Comparison of ENCODE assay signal across 8 cellular contexts in genomic region chr3:40476478-40477470, GRCh38. TPM values are rescaled to one million over a fixed set of nuclear protein-coding genes. Genes with fewer than 3 reads are reported as not detected.
DNase-seq lines count a peak whose midpoint lies in the region; ATAC-seq and TF ChIP-seq lines count a peak whose summit lies in the region.

Gene ZNF619 (plus strand): TSS chr3:40477122. CDS start chr3:40477980, 858 bp downstream.

- 6 to 12% methylated on average over 19 to 48 of the region's 48 CpGs for WGBS in transverse colon (ENCODE audit: low coverage in 1 of 2), 2 donors

- H3K4me3 Mint-ChIP-seq in activated naive CD4-positive, alpha-beta T cell treated with anti-CD3 and anti-CD28 coated beads, Interleukin-2, amount 50 U/mL, for 24 hours = peak within 1 kb of the TSS; percentile 85

- peaks cover 33% of the 10 kb centered on the region for H3K4me1 Mint-ChIP-seq in activated naive CD4-positive, alpha-beta T cell treated with anti-CD3 and anti-CD28 coated beads, Interleukin-2, amount 50 U/mL, for 24 hours

- POLR2A ChIA-PET in RWPE1 (lab: Yijun Ruan, JAX; ENCODE audit: low non-redundant PET) = interaction anchor here (0.5 to 0.6 kb wide), 2 partner anchors 20 to 1158 kb away, joined by 4 to 5 read pairs; no protein-coding TSS in a partner anchor

- DNase-seq in DMS79 treated with DMSO at 0.1 percent for 48 hours (lab: John Stamatoyannopoulos, UW) = peak; percentile 38
- peak; percentile 62 for DNase-seq in RWPE1 (ENCODE audit: low spot score)
- peak; percentile 63 for DNase-seq in globus pallidus (ENCODE audit: low spot score)
- DNase-seq in transverse colon = peak; percentile 79

- intact Hi-C loops in transverse colon (cut with DNase I; ENCODE audit: low total_unique reads) = no loop called here

- H3K4me3 ChIP-seq in HUES6 (ENCODE audit: low read depth, low read length) (peak within 1 kb of the TSS; percentile 78), neutrophil (ENCODE audit: low read depth in 1 of 2, low read length in 1 of 2) (peak within 1 kb of the TSS; percentile 63 to 83), transverse colon (peak within 1 kb of the TSS; percentile 62 to 95 (median 90))

- peaks cover 3% of the 10 kb centered on the region for H3K36me3 Mint-ChIP-seq in activated naive CD4-positive, alpha-beta T cell treated with anti-CD3 and anti-CD28 coated beads, Interleukin-2, amount 50 U/mL, for 24 hours

- H3K36me3 ChIP-seq in HUES6 (ENCODE audit: control insufficient read depth, insufficient read depth, low read length) (peaks cover 3% of the 10 kb centered on the region; the same call in 1 of the 2 replicates), neutrophil (peaks cover 26% of the 10 kb centered on the region), transverse colon (peaks cover 0 to 6% (median 3%) of the 10 kb centered on the region in 4 donors)

- H3K9ac ChIP-seq in HUES6 (ENCODE audit: low read length) = peak within 1 kb of the TSS; percentile 69

- ATAC-seq in GM21381 (IDR thresholded peaks at IDR 0.05; ENCODE audit: unreplicated experiment) = peak; percentile 80

- H3K27ac Mint-ChIP-seq in activated naive CD4-positive, alpha-beta T cell treated with anti-CD3 and anti-CD28 coated beads, Interleukin-2, amount 50 U/mL, for 24 hours = peak within 1 kb of the TSS; percentile 94

- no peaks in the 10 kb centered on the region for H3K27me3 Mint-ChIP-seq in activated naive CD4-positive, alpha-beta T cell treated with anti-CD3 and anti-CD28 coated beads, Interleukin-2, amount 50 U/mL, for 24 hours

- CTCF ChIA-PET in RWPE1 (lab: Yijun Ruan, JAX) = interaction anchor here (0.7 kb wide), 1 partner anchor 55 kb away, joined by 3 read pairs; no protein-coding TSS in a partner anchor

- no peaks in the 10 kb centered on the region for H3K27me3 ChIP-seq in HUES6 (ENCODE audit: control insufficient read depth, insufficient read depth, low read length)
- H3K27me3 ChIP-seq in neutrophil = no peaks in the 10 kb centered on the region
- no peaks in the 10 kb centered on the region for H3K27me3 ChIP-seq in transverse colon

- peak; percentile 49 for TF ChIP-seq POLR2A in transverse colon (IDR thresholded peaks at IDR 0.05)

- TF ChIP-seq EP300 in transverse colon (IDR thresholded peaks at IDR 0.05; ENCODE audit: low read depth) = no peak

- in situ Hi-C loops in transverse colon (cut with MboI; ENCODE audit: low pct_ligation_motif_present in 1 of 4, low pct_unique_long_range_greater_than_20kb in 1 of 4, low sequenced_read_pairs in 3 of 4) = no loop called here

- H3K27ac ChIP-seq in HUES6 (ENCODE audit: low read depth, low read length) (no peak within 1 kb of the TSS; the same call in 1 of the 2 replicates), RWPE1 (peak within 1 kb of the TSS; percentile 63), neutrophil (peak within 1 kb of the TSS; percentile 68), transverse colon (peak within 1 kb of the TSS; percentile 66 to 84 (median 80))

- H3K9me3 Mint-ChIP-seq in activated naive CD4-positive, alpha-beta T cell treated with anti-CD3 and anti-CD28 coated beads, Interleukin-2, amount 50 U/mL, for 24 hours = no peaks in the 10 kb centered on the region

- no peaks in the 10 kb centered on the region for H3K9me3 ChIP-seq in HUES6 (ENCODE audit: control insufficient read depth, insufficient read depth, low read depth, low read length)
- no peaks in the 10 kb centered on the region for H3K9me3 ChIP-seq in neutrophil
- H3K9me3 ChIP-seq in transverse colon = no peaks in the 10 kb centered on the region

- no peak for TF ChIP-seq CTCF in RWPE1 (conservative IDR thresholded peaks at IDR 0.05; ENCODE audit: low read depth)
- TF ChIP-seq CTCF in neutrophil (IDR thresholded peaks at IDR 0.05) = no peak
- no peak for TF ChIP-seq CTCF in transverse colon (IDR thresholded peaks at IDR 0.05)

- H3K4me1 ChIP-seq in HUES6 (ENCODE audit: control insufficient read depth, insufficient read depth, low read length) (peaks cover 6% of the 10 kb centered on the region), neutrophil (ENCODE audit: control insufficient read depth in 1 of 2, insufficient read depth in 1 of 2, low read depth in 1 of 2, low read length in 1 of 2) (peaks cover 10 to 13% of the 10 kb centered on the region in 2 experiments), transverse colon (peaks cover 0 to 14% (median 8%) of the 10 kb centered on the region in 4 donors)

RNA-seq across cellular contexts. Expression of gene ZNF619, which starts in this region (rescaled TPM):
- total RNA-seq in transverse colon = 1 to 10 TPM; 2.0 to 7.9 (median 4.8) TPM
